ENCODE assay signal across 14 cellular contexts in genomic region chr2:29606105-29606871, GRCh38.
DNase-seq lines count a peak whose midpoint lies in the region; TF ChIP-seq lines count a peak whose summit lies in the region.
"Had no signal": no experiment of that assay in that cellular context is flagged by ENCODE, and none has a peak within 500 bp of the region (broad histone marks: within the 10 kb centered on the region; RNA-seq: fewer than 3 reads in every experiment).

No MANE protein-coding gene starts in this region.

- CTCF ChIA-PET in RWPE1 (lab: Yijun Ruan, JAX) (no interaction called here), OCI-LY7 (lab: Charles Lee; ENCODE audit: unreplicated experiment) (interaction anchor here (0.6 kb wide), 1 partner anchor 1519 kb away, joined by 6 read pairs; no protein-coding TSS in a partner anchor)

- no peaks in the 10 kb centered on the region for H3K79me2 ChIP-seq in smooth muscle cell (ENCODE audit: low read depth)
- no peaks in the 10 kb centered on the region for H3K79me2 ChIP-seq in OCI-LY7 (ENCODE audit: insufficient read depth, low read depth, low read length)

- H3K27ac ChIP-seq in RWPE1 (peak overlapping the region; percentile 69; the same call in 1 of the 2 replicates), smooth muscle cell (ENCODE audit: low read depth) (peak overlapping the region; percentile 79), OCI-LY7 (ENCODE audit: low read depth, low read length, poor library complexity, severe bottlenecking) (no peak overlapping the region)
- H3K27ac ChIP-seq: PC-9, VCaP had no signal

- H3K9ac ChIP-seq in smooth muscle cell (ENCODE audit: low read depth): no peak overlapping the region

- H4K20me1 ChIP-seq in smooth muscle cell (ENCODE audit: low read depth) (no peaks in the 10 kb centered on the region), OCI-LY7 (ENCODE audit: insufficient read depth, low read length) (no peaks in the 10 kb centered on the region)

- peaks cover 2% of the 10 kb centered on the region for H3K4me1 ChIP-seq in smooth muscle cell (ENCODE audit: low read depth)
- H3K4me1 ChIP-seq in OCI-LY7 (ENCODE audit: insufficient read depth, low read length, poor library complexity, severe bottlenecking): no peaks in the 10 kb centered on the region
- H3K4me1 ChIP-seq: HAP-1, heart right ventricle had no signal

- H3K9me3 ChIP-seq in smooth muscle cell (replicated peaks; ENCODE audit: low read depth) (no peaks in the 10 kb centered on the region), OCI-LY7 (ENCODE audit: low read length) (no peaks in the 10 kb centered on the region)
- H3K9me3 ChIP-seq: HAP-1, heart right ventricle had no signal

- no peaks in the 10 kb centered on the region for H3K9me2 ChIP-seq in OCI-LY7 (ENCODE audit: insufficient read depth, low read length)

- H3K4me2 ChIP-seq in smooth muscle cell (peak overlapping the region; percentile 1), OCI-LY7 (ENCODE audit: low read length) (no peak overlapping the region)
- H3K4me2 ChIP-seq: PC-9 had no signal

- H3K27me3 ChIP-seq in smooth muscle cell (ENCODE audit: low read depth): peaks cover 5% of the 10 kb centered on the region

- no peak overlapping the region for H3K4me3 ChIP-seq in fibroblast of mammary gland (ENCODE audit: control insufficient read depth, low read depth, low read length)
- no peak overlapping the region for H3K4me3 ChIP-seq in smooth muscle cell
- no peak overlapping the region for H3K4me3 ChIP-seq in OCI-LY7 (ENCODE audit: low read depth, low read length, poor library complexity, severe bottlenecking)
- H3K4me3 ChIP-seq: HAP-1, heart right ventricle, PC-9 had no signal

- peak; percentile 98 for DNase-seq in HCEC 1CT
- peak; percentile 79 for DNase-seq in RWPE1 (ENCODE audit: low spot score)
- peak; percentile 89 for DNase-seq in fibroblast of mammary gland (ENCODE audit: low read depth)
- no peak for DNase-seq in smooth muscle cell (lab: John Stamatoyannopoulos, UW; ENCODE audit: unreplicated experiment)
- no peak for DNase-seq in OCI-M2 (lab: John Stamatoyannopoulos, UW; ENCODE audit: unreplicated experiment)
- DNase-seq in NCI-H1092 (lab: John Stamatoyannopoulos, UW): no peak
- DNase-seq in OCI-LY7 (ENCODE audit: low spot score): no peak
- DNase-seq: activated T-cell treated with anti-CD3 and anti-CD28 coated beads for 4 hours; heart right ventricle; NCI-H1436; PC-9; stimulated activated naive CD8-positive, alpha-beta T cell treated with anti-CD3 and anti-CD28 coated beads, Interleukin-15, Interleukin-2, amounts not matched to agents 100 U/mL and 50 U/mL, for 24 hours had no signal

- H2AFZ ChIP-seq in smooth muscle cell (ENCODE audit: low read depth): peak overlapping the region; percentile 73
- H2AFZ ChIP-seq in OCI-LY7 (ENCODE audit: low read length): no peak overlapping the region
- H2AFZ ChIP-seq: PC-9 had no signal

- H3K36me3 ChIP-seq in smooth muscle cell (ENCODE audit: low read depth): no peaks in the 10 kb centered on the region
- H3K36me3 ChIP-seq in OCI-LY7 (ENCODE audit: insufficient read depth, low read length): no peaks in the 10 kb centered on the region
- H3K36me3 ChIP-seq: HAP-1, heart right ventricle had no signal

- POLR2A ChIA-PET in RWPE1 (lab: Yijun Ruan, JAX; ENCODE audit: low non-redundant PET): no interaction called here
- POLR2A ChIA-PET in OCI-LY7 (lab: Charles Lee): interaction anchor here (0.6 kb wide), 1 partner anchor 12 kb away, joined by 3 read pairs; no protein-coding TSS in a partner anchor

- intact Hi-C loops in OCI-LY7 (cut with micrococcal nuclease; ENCODE audit: unreplicated experiment): no loop called here

- no peaks in the 10 kb centered on the region for H3F3A ChIP-seq in smooth muscle cell (ENCODE audit: low read depth)

- TF ChIP-seq CTCF in RWPE1 (conservative IDR thresholded peaks at IDR 0.05; ENCODE audit: low read depth): no peak
- no peak for TF ChIP-seq CTCF in fibroblast of mammary gland (conservative IDR thresholded peaks at IDR 0.05; ENCODE audit: control insufficient read depth, insufficient read depth, low read depth, low read length)
- no peak for TF ChIP-seq CTCF in smooth muscle cell (IDR thresholded peaks at IDR 0.05; ENCODE audit: borderline replicate concordance, insufficient read depth, poor library complexity, severe bottlenecking)
- TF ChIP-seq CTCF in OCI-LY7 (conservative IDR thresholded peaks at IDR 0.05; ENCODE audit: low read length): no peak

- BruUV-seq in OCI-LY7 (replicated peaks; lab: Mats Ljungman, UMichigan): no TSS peak

- 88% methylated on average over 1 of the region's 1 CpG for WGBS in smooth muscle cell (ENCODE audit: low lambda C conversion rate)

Comparison
In these comparisons a context has a peak if more than half of its experiments do, and no peak if none do; other contexts are left out.
1. DNase-seq: peak in HCEC 1CT (single experiment), RWPE1 (single experiment) and fibroblast of mammary gland (single experiment); none in smooth muscle cell (single experiment), OCI-M2 (single experiment), NCI-H1092 (single experiment) and OCI-LY7 (single experiment).